12 cellular contexts compared by ENCODE assay signal in the genomic region with DNA sequence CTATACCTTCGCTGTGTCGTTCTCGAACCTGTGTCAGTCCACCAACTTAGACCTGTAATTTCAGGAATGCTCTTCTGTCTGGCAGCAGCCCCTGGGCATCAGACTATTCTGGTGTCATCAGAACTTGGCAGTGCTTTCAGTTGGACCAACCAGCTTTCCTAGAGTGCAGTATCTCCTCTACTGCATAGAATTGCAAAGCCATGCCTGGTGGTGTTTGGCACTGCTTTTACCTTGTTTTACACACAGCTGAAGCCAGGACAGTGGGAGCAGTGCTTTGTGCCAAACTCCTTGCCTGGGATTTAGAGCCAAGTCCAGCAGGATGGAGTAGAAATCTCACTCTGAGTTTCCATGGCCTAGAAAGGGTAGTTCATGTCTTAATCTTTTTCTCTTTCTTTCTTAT. TPM values are rescaled to one million over a fixed set of nuclear protein-coding genes. Genes with fewer than 3 reads are reported as not detected.
A peak's percentile ranks its signal among the peaks of the same experiment; 100 is the strongest.
DNase-seq lines count a peak whose midpoint lies in the region; ATAC-seq and TF ChIP-seq lines count a peak whose summit lies in the region.
"Had no signal": no experiment of that assay in that cellular context is flagged by ENCODE, and none has a peak within 500 bp of the region (broad histone marks: within the 10 kb centered on the region; RNA-seq: fewer than 3 reads in every experiment).

No MANE protein-coding gene starts in this region.

- no peak overlapping the region for H3K27ac Mint-ChIP-seq in activated T-cell treated with anti-CD3 and anti-CD28 coated beads, Interleukin-2, amount 50 U/mL, for 24 hours
- H3K27ac Mint-ChIP-seq in effector memory CD8-positive, alpha-beta T cell = no peak overlapping the region

- no CpG with 5 or more reads among the region's 3 CpGs for WGBS in mesendoderm (ENCODE audit: extremely low coverage, insufficient coverage, low lambda C conversion rate)
- 80 to 92% methylated on average over 3 of the region's 3 CpGs for WGBS in thyroid gland, 2 donors

- peak overlapping the region; percentile 68 for H3K23ac ChIP-seq in mesendoderm (ENCODE audit: low read length)

- peak overlapping the region; percentile 80 for H3K4me3 Mint-ChIP-seq in activated T-cell treated with anti-CD3 and anti-CD28 coated beads, Interleukin-2, amount 50 U/mL, for 24 hours
- peak overlapping the region; percentile 87 to 92 for H3K4me3 Mint-ChIP-seq in effector memory CD8-positive, alpha-beta T cell

- no peak overlapping the region for H2BK15ac ChIP-seq in mesendoderm (replicated peaks; ENCODE audit: low read depth)

- no peak overlapping the region for H3K27ac ChIP-seq in mesendoderm (ENCODE audit: low read depth, low read length)
- no peak overlapping the region for H3K27ac ChIP-seq in thyroid gland

- no peaks in the 10 kb centered on the region for H3K36me3 ChIP-seq in mesendoderm (ENCODE audit: control insufficient read depth, insufficient read depth, low read length)
- no peaks in the 10 kb centered on the region for H3K36me3 ChIP-seq in thyroid gland

- H3K18ac ChIP-seq in mesendoderm (ENCODE audit: low read length) = no peak overlapping the region

- peak overlapping the region; percentile 97 for H3K4me2 ChIP-seq in mesendoderm (ENCODE audit: low read length)

- no peak for ATAC-seq in effector memory CD8-positive, alpha-beta T cell (replicated peaks)

- peak overlapping the region; percentile 77 for H3K9ac ChIP-seq in mesendoderm (ENCODE audit: low read length)

- H3K4me3 ChIP-seq in mesendoderm (ENCODE audit: low read length) (no peak overlapping the region), thyroid gland (replicated peaks in 1 of 3) (peak overlapping the region in 1 of 3 donors; percentile 36)

- no peak overlapping the region for H4K8ac ChIP-seq in mesendoderm (ENCODE audit: low read depth, low read length)

- peaks cover 2% of the 10 kb centered on the region for H3K27me3 Mint-ChIP-seq in activated T-cell treated with anti-CD3 and anti-CD28 coated beads, Interleukin-2, amount 50 U/mL, for 24 hours
- no peaks in the 10 kb centered on the region for H3K27me3 Mint-ChIP-seq in effector memory CD8-positive, alpha-beta T cell

- no peaks in the 10 kb centered on the region for H3K79me2 ChIP-seq in mesendoderm (ENCODE audit: control insufficient read depth, insufficient read depth, low read length)

- H3K27me3 ChIP-seq in mesendoderm (ENCODE audit: insufficient read depth, low read length, poor library complexity) (no peaks in the 10 kb centered on the region), thyroid gland (no peaks in the 10 kb centered on the region)

- H3K36me3 Mint-ChIP-seq in activated T-cell treated with anti-CD3 and anti-CD28 coated beads, Interleukin-2, amount 50 U/mL, for 24 hours (ENCODE audit: low read depth) = no peaks in the 10 kb centered on the region
- H3K36me3 Mint-ChIP-seq in effector memory CD8-positive, alpha-beta T cell (ENCODE audit: insufficient read depth) = no peaks in the 10 kb centered on the region

- intact Hi-C loops in thyroid gland (cut with DNase I) = loop anchor here (2.0 kb wide), 1 partner anchor 75 kb away; no protein-coding TSS in a partner anchor

- no peak overlapping the region for H4K5ac ChIP-seq in mesendoderm (ENCODE audit: low read length)

- H3K4me1 Mint-ChIP-seq in activated T-cell treated with anti-CD3 and anti-CD28 coated beads, Interleukin-2, amount 50 U/mL, for 24 hours (ENCODE audit: low read depth) = peaks cover 16% of the 10 kb centered on the region
- peaks cover 16 to 20% of the 10 kb centered on the region in 2 donors for H3K4me1 Mint-ChIP-seq in effector memory CD8-positive, alpha-beta T cell (ENCODE audit: low read depth in 2 of 2)

- no peak for DNase-seq in activated T-cell treated with anti-CD3 and anti-CD28 coated beads, Interleukin-2, amount 50 U/mL, for 24 hours
- DNase-seq in activated T-cell treated with anti-CD3 and anti-CD28 coated beads, Interleukin-2, amount 50 U/mL, for 48 hours = no peak
- DNase-seq in effector memory CD8-positive, alpha-beta T cell = no peak
- no peak for DNase-seq in mesendoderm
- peak; percentile 30 to 46 for DNase-seq in thyroid gland
- no peak for DNase-seq in dermis blood vessel endothelial cell
- DNase-seq in GM20000 (ENCODE audit: low spot score) = no peak
- DNase-seq in HuH-7 (ENCODE audit: low spot score) = no peak
- DNase-seq: effector CD4-positive, alpha-beta T cell; stimulated activated CD4-positive, alpha-beta T cell treated with anti-CD3 and anti-CD28 coated beads, Interleukin-1b, Interleukin-23, amount 100 ng/mL, for 48 hours had no signal

- H3K4me1 ChIP-seq in mesendoderm (ENCODE audit: control insufficient read depth, low read depth, low read length) = peaks cover 6% of the 10 kb centered on the region
- H3K4me1 ChIP-seq in thyroid gland = peaks cover 19 to 27% of the 10 kb centered on the region in 2 donors

- H3K79me1 ChIP-seq in mesendoderm (ENCODE audit: low read length) = peaks cover 2% of the 10 kb centered on the region

- H3K4ac ChIP-seq in mesendoderm (ENCODE audit: low read depth, low read length) = no peak overlapping the region

- H2BK120ac ChIP-seq in mesendoderm (ENCODE audit: low read depth, low read length) = no peak overlapping the region

- no peaks in the 10 kb centered on the region for H3K9me3 ChIP-seq in thyroid gland

- no peaks in the 10 kb centered on the region for H3K9me3 Mint-ChIP-seq in activated T-cell treated with anti-CD3 and anti-CD28 coated beads, Interleukin-2, amount 50 U/mL, for 24 hours
- H3K9me3 Mint-ChIP-seq in effector memory CD8-positive, alpha-beta T cell = no peaks in the 10 kb centered on the region

- H2AK5ac ChIP-seq in mesendoderm (ENCODE audit: low read length) = peak overlapping the region; percentile 10

- H3K56ac ChIP-seq in mesendoderm (ENCODE audit: low read length) = peak overlapping the region; percentile 96

- no peak for TF ChIP-seq POLR2A in thyroid gland (IDR thresholded peaks at IDR 0.05)

- H2BK5ac ChIP-seq in mesendoderm (ENCODE audit: low read length) = no peak overlapping the region

- TF ChIP-seq CTCF in thyroid gland (IDR thresholded peaks at IDR 0.05) (no peak), GM20000 (IDR thresholded peaks at IDR 0.05; ENCODE audit: extremely low read depth, missing control alignments) (no peak)

RNA-seq across cellular contexts. Expression of a gene that starts 1.5 kb away (rescaled TPM):
- 3.3 TPM for polyA plus RNA-seq in mesendoderm (2013, experiment 1 of 2)
- polyA plus RNA-seq in mesendoderm (2013, experiment 2 of 2) = 3.2 TPM
- total RNA-seq in thyroid gland (1 to 10 TPM; 4.3 to 9.1 (median 6.3) TPM), dermis blood vessel endothelial cell (10.6 and 15.8 TPM in 2 replicates)

RNA-seq across cellular contexts. Expression of a gene that starts 57.6 kb away (rescaled TPM):
- not detected for polyA plus RNA-seq in mesendoderm (2013, experiment 1 of 2)
- polyA plus RNA-seq in mesendoderm (2013, experiment 2 of 2) = not detected
- total RNA-seq in thyroid gland (1 to 10 TPM in 3 of 4 donors, not detected in 1; 1.6 to 6.6 (median 4.9) TPM), dermis blood vessel endothelial cell (2.0 and 3.2 TPM in 2 replicates)
- total RNA-seq: kidney epithelial cell had no signal
- polyA plus RNA-seq: AG04450 had no signal

Comparison
In these comparisons a context has a peak if more than half of its experiments do, and no peak if none do; other contexts are left out.
1. DNase-seq: peak in thyroid gland (2 of 2); none in activated T-cell treated with anti-CD3 and anti-CD28 coated beads, Interleukin-2, amount 50 U/mL, for 24 hours (single experiment), activated T-cell treated with anti-CD3 and anti-CD28 coated beads, Interleukin-2, amount 50 U/mL, for 48 hours (0 of 2), effector memory CD8-positive, alpha-beta T cell (0 of 3), mesendoderm (single experiment), dermis blood vessel endothelial cell (single experiment), GM20000 (single experiment) and HuH-7 (single experiment).